In the genomic region with DNA sequence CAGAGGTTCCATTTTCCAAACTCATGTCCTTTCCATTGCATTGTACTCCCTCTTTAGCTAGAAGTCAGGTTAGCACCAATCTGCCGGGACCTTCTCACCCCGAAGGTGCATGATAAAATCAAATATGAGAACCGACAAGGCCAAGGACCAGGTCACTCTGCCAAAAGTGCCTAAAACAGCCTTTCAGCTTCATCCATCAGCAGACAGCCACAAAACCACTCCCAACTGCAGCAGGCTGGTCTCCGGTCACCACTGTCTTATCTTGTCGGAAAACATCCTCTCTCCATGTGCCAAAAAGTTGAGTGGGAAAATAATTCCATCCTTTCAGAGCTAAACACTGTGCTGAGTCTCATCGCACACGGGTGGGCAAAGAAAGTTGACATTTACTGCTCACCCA, we compare ENCODE assay signal across 9 cellular contexts. TPM values are rescaled to one million over a fixed set of nuclear protein-coding genes. Genes with fewer than 3 reads are reported as not detected.
DNase-seq lines count a peak whose midpoint lies in the region; ATAC-seq and TF ChIP-seq lines count a peak whose summit lies in the region.
"Had no signal": no experiment of that assay in that cellular context is flagged by ENCODE, and none has a peak within 500 bp of the region (broad histone marks: within the 10 kb centered on the region; RNA-seq: fewer than 3 reads in every experiment).

No MANE protein-coding gene starts in this region.

- H3K4me1 Mint-ChIP-seq in progenitor cell of endocrine pancreas (ENCODE audit: low read depth), result peaks cover 26% of the 10 kb centered on the region

- H3K27me3 ChIP-seq in Panc1 (ENCODE audit: control insufficient read depth, insufficient read depth, low read length), result no peaks in the 10 kb centered on the region

- H3K4me3 ChIP-seq in Panc1 (ENCODE audit: low read depth in 2 of 2, low read length in 2 of 2), result peak overlapping the region; percentile 81 to 89

- H3K27me3 Mint-ChIP-seq in progenitor cell of endocrine pancreas, result no peaks in the 10 kb centered on the region

- BruUV-seq in Panc1 (replicated peaks; lab: Mats Ljungman, UMichigan), result TSS peak; percentile 84

- H3K27ac ChIP-seq in Panc1 (ENCODE audit: low read length), result peak overlapping the region; percentile 64; the same call in 1 of the 2 replicates

- TF ChIP-seq POLR2A in erythroblast (IDR thresholded peaks at IDR 0.05; ENCODE audit: low read length), result no peak

- intact Hi-C loops in Panc1 (cut with micrococcal nuclease; ENCODE audit: unreplicated experiment), result no loop called here

- no peak for DNase-seq in Panc1 (ENCODE audit: low read depth, low spot score)
- peak; percentile 62 to 64 for DNase-seq in erythroblast (lab: John Stamatoyannopoulos, UW)
- DNase-seq in progenitor cell of endocrine pancreas (ENCODE audit: low spot score, unreplicated experiment), result no peak
- DNase-seq in hepatic stellate cell (ENCODE audit: low spot score), result no peak
- no peak for DNase-seq in NCI-H1417 treated with DMSO at 0.1 percent for 48 hours (lab: John Stamatoyannopoulos, UW)
- no peak for DNase-seq in MV-4-11 (lab: John Stamatoyannopoulos, UW)
- DNase-seq: NCI-H2081 had no signal

- no peak for TF ChIP-seq CTCF in Panc1 (IDR thresholded peaks at IDR 0.05)
- TF ChIP-seq CTCF in progenitor cell of endocrine pancreas (IDR thresholded peaks at IDR 0.05; ENCODE audit: unreplicated experiment), result no peak

- H3K4me3 Mint-ChIP-seq in progenitor cell of endocrine pancreas (ENCODE audit: low read depth), result peak overlapping the region; percentile 83

- H3K9ac ChIP-seq in ES-I3 (ENCODE audit: low read depth, low read length), result peak overlapping the region; percentile 97; the same call in 1 of the 2 replicates

- H3K9me3 ChIP-seq in ES-I3 (ENCODE audit: control insufficient read depth, insufficient read depth, low read length) (no peaks in the 10 kb centered on the region), Panc1 (ENCODE audit: control insufficient read depth, insufficient read depth, low read depth, low read length) (no peaks in the 10 kb centered on the region)

- no peaks in the 10 kb centered on the region for H3K36me3 ChIP-seq in ES-I3 (ENCODE audit: insufficient read depth, low read length)
- peaks cover 8% of the 10 kb centered on the region; the same call in 1 of the 2 replicates for H3K36me3 ChIP-seq in Panc1 (ENCODE audit: control insufficient read depth, insufficient read depth, low read length)

- in situ Hi-C loops in Panc1 (cut with HindIII; ENCODE audit: low pct_unique_long_range_greater_than_20kb, low sequenced_read_pairs), result no loop called here

- H3K4me1 ChIP-seq in ES-I3 (ENCODE audit: insufficient read depth, low read length) (peaks cover 11% of the 10 kb centered on the region; the same call in 1 of the 2 replicates), Panc1 (ENCODE audit: control insufficient read depth, insufficient read depth, low read length) (peaks cover 15% of the 10 kb centered on the region)

- no peaks in the 10 kb centered on the region for H3K36me3 Mint-ChIP-seq in progenitor cell of endocrine pancreas (ENCODE audit: insufficient read depth)

- POLR2A ChIA-PET in Panc1 (lab: Charles Lee), result no interaction called here

- no peak overlapping the region for H3K27ac Mint-ChIP-seq in progenitor cell of endocrine pancreas

- H3K9me3 Mint-ChIP-seq in progenitor cell of endocrine pancreas (ENCODE audit: low read depth), result no peaks in the 10 kb centered on the region

- CTCF ChIA-PET in Panc1 (lab: Charles Lee), result no interaction called here

- no peak for ATAC-seq in Panc1
- no peak for ATAC-seq in HG02973 (IDR thresholded peaks at IDR 0.05; ENCODE audit: unreplicated experiment)

RNA-seq across cellular contexts. Expression of a gene that starts 1.4 kb away (rescaled TPM):
- 54.3 TPM for total RNA-seq in Panc1 (2021; ENCODE audit: unreplicated experiment)
- 58.3 TPM for polyA plus RNA-seq in Panc1 (2012; ENCODE audit: insufficient read length)
- total RNA-seq in progenitor cell of endocrine pancreas, result 125 and 140 TPM in 2 replicates

RNA-seq across cellular contexts. Expression of a gene that starts 1.6 kb away (rescaled TPM):
- total RNA-seq in Panc1 (2021; ENCODE audit: unreplicated experiment), result 24.5 TPM
- 29.0 TPM for polyA plus RNA-seq in Panc1 (2012; ENCODE audit: insufficient read length)
- total RNA-seq in progenitor cell of endocrine pancreas, result 20.4 and 20.6 TPM in 2 replicates

RNA-seq across cellular contexts. Expression of a gene that starts 60.0 kb away (rescaled TPM):
- total RNA-seq in Panc1 (2021; ENCODE audit: unreplicated experiment), result 59.4 TPM
- polyA plus RNA-seq in Panc1 (2012; ENCODE audit: insufficient read length), result 24.6 TPM
- total RNA-seq in progenitor cell of endocrine pancreas, result 81.4 and 86.3 TPM in 2 replicates

Comparison
In these comparisons a context has a peak if more than half of its experiments do, and no peak if none do; other contexts are left out.
1. DNase-seq: peak in erythroblast (2 of 2); none in Panc1 (single experiment), progenitor cell of endocrine pancreas (single experiment), hepatic stellate cell (single experiment), NCI-H1417 treated with DMSO at 0.1 percent for 48 hours (single experiment) and MV-4-11 (single experiment).